In genomic region chr2:54638103-54638502, GRCh38 we compare ENCODE assay signal across 9 cellular contexts.
DNase-seq lines count a peak whose midpoint lies in the region; ATAC-seq, FAIRE-seq and TF ChIP-seq lines count a peak whose summit lies in the region.
"Had no signal": no experiment of that assay in that cellular context is flagged by ENCODE, and none has a peak within 500 bp of the region (broad histone marks: within the 10 kb centered on the region; RNA-seq: fewer than 3 reads in every experiment).

No MANE protein-coding gene starts in this region.

- in situ Hi-C loops in gastrocnemius medialis (cut with MboI; ENCODE audit: low sequenced_read_pairs in 4 of 4), result no loop called here

- no peaks in the 10 kb centered on the region for H4K20me1 ChIP-seq in Karpas-422 (ENCODE audit: insufficient read depth, low read depth, low read length)

- H3K79me2 ChIP-seq in Karpas-422 (ENCODE audit: low read length), result no peaks in the 10 kb centered on the region

- H3K4me3 ChIP-seq in Karpas-422 (ENCODE audit: low read length), result no peak overlapping the region
- no peak overlapping the region for H3K4me3 ChIP-seq in gastrocnemius medialis
- no peak overlapping the region for H3K4me3 ChIP-seq in small intestine (ENCODE audit: low read depth in 1 of 2, low read length in 2 of 2)

- no peaks in the 10 kb centered on the region for H3K27me3 ChIP-seq in Karpas-422 (ENCODE audit: low read length)
- no peaks in the 10 kb centered on the region for H3K27me3 ChIP-seq in gastrocnemius medialis
- no peaks in the 10 kb centered on the region for H3K27me3 ChIP-seq in small intestine (ENCODE audit: control insufficient read depth in 2 of 2, insufficient read depth in 2 of 2, low read length in 2 of 2)

- H3K4me1 ChIP-seq in Karpas-422 (ENCODE audit: low read length) (peaks cover 32% of the 10 kb centered on the region), gastrocnemius medialis (peaks cover 26 to 66% of the 10 kb centered on the region in 2 donors), small intestine (ENCODE audit: control insufficient read depth in 2 of 2, insufficient read depth in 1 of 2, low read depth in 1 of 2, low read length in 1 of 2) (no peaks in the 10 kb centered on the region)

- no peak overlapping the region for H2AFZ ChIP-seq in Karpas-422 (ENCODE audit: low read length)

- intact Hi-C loops in gastrocnemius medialis (cut with DNase I; ENCODE audit: low total_unique reads), result loop anchor here (10.0 kb wide), 1 partner anchor 113 kb away; no protein-coding TSS in a partner anchor

- no peaks in the 10 kb centered on the region for H3K9me2 ChIP-seq in Karpas-422 (replicated peaks; ENCODE audit: insufficient read depth, low read length)

- H3K9me3 ChIP-seq in Karpas-422 (ENCODE audit: low read length) (no peaks in the 10 kb centered on the region), gastrocnemius medialis (no peaks in the 10 kb centered on the region), small intestine (ENCODE audit: control insufficient read depth, low read depth) (no peaks in the 10 kb centered on the region)

- 76 to 96% (median 93%) methylated on average over 3 of the region's 3 CpGs for WGBS in small intestine, 3 donors

- no peaks in the 10 kb centered on the region for H3K36me3 ChIP-seq in Karpas-422 (ENCODE audit: insufficient read depth, low read length)
- peaks cover 0 to 36% of the 10 kb centered on the region in 2 donors for H3K36me3 ChIP-seq in gastrocnemius medialis
- peaks cover 17 to 28% of the 10 kb centered on the region in 2 donors for H3K36me3 ChIP-seq in small intestine (ENCODE audit: control insufficient read depth in 2 of 2, insufficient read depth in 2 of 2, low read length in 2 of 2)

- H3K4me2 ChIP-seq in Karpas-422 (ENCODE audit: low read depth, low read length, poor library complexity, severe bottlenecking), result no peak overlapping the region

- H3K9ac ChIP-seq in Karpas-422 (ENCODE audit: low read length), result no peak overlapping the region

- FAIRE-seq in small intestine (lab: Jason Lieb, UNC) (no peak), RCC 7860 (lab: Jason Lieb, UNC) (no peak)
- FAIRE-seq: TTC549 had no signal

- ATAC-seq in GM18861 (IDR thresholded peaks at IDR 0.05; ENCODE audit: unreplicated experiment) (peak; percentile 31), HG02610 (IDR thresholded peaks at IDR 0.05; ENCODE audit: unreplicated experiment) (peak; percentile 33), gastrocnemius medialis (no peak)

- H3K27ac ChIP-seq in Karpas-422 (ENCODE audit: low read length) (no peak overlapping the region), gastrocnemius medialis (peak overlapping the region in 3 of 4 donors; percentile 80 to 82 (median 80)), small intestine (ENCODE audit: low read depth in 1 of 2, low read length in 1 of 2) (no peak overlapping the region)

- TF ChIP-seq CTCF in gastrocnemius medialis (IDR thresholded peaks at IDR 0.05 in 4 of 5, conservative IDR thresholded peaks at IDR 0.05 in 1 of 5), result no peak

- peak; percentile 45 for DNase-seq in Karpas-422
- DNase-seq in gastrocnemius medialis, result no peak
- DNase-seq in small intestine, result no peak
- DNase-seq in Kasumi-1 (lab: John Stamatoyannopoulos, UW), result no peak
- DNase-seq in RCC 7860 (ENCODE audit: low spot score), result no peak
- DNase-seq: activated T-cell treated with anti-CD3 and anti-CD28 coated beads, Interleukin-2, amount 50 U/mL, for 24 hours had no signal

- no peak for TF ChIP-seq POLR2A in gastrocnemius medialis (IDR thresholded peaks at IDR 0.05)

Comparison
In these comparisons a context has a peak if more than half of its experiments do, and no peak if none do; other contexts are left out.
1. ATAC-seq: peak in GM18861 (single experiment) and HG02610 (single experiment); none in gastrocnemius medialis (0 of 2).
2. H3K27ac ChIP-seq: peak in gastrocnemius medialis (3 of 4); none in Karpas-422 (single experiment) and small intestine (0 of 2).